8 cellular contexts compared by ENCODE assay signal in the genomic region with DNA sequence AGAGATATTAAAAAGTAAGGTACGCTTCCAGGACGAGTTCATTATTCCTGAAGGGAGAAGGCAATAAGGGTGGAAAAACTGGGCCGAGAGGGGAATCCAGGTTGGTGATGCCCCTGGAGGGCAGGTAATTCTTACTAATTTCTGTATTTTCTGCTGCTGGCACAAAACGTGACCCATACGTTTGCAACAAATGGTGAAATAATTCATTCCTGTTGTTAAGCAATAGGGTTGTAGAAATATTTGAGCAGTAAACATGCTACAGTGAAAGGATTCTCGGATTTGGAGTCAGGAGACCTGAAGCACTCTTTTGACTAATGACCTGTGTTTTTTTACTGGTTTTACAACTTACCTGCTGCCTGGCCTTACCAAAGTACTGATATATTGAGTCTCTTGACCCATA. TPM values are rescaled to one million over a fixed set of nuclear protein-coding genes. Genes with fewer than 3 reads are reported as not detected.
DNase-seq lines count a peak whose midpoint lies in the region; ATAC-seq and TF ChIP-seq lines count a peak whose summit lies in the region.

No MANE protein-coding gene starts in this region.

- ATAC-seq in foreskin keratinocyte (no peak), gastrocnemius medialis (no peak)

- no peaks in the 10 kb centered on the region for H3K9me3 ChIP-seq in gastrocnemius medialis

- no peak for TF ChIP-seq POLR2A in gastrocnemius medialis (IDR thresholded peaks at IDR 0.05)

- TF ChIP-seq CTCF in GM12875 (IDR thresholded peaks at IDR 0.05; ENCODE audit: borderline replicate concordance, insufficient read depth, low read depth, low read length) (no peak), WI38 (IDR thresholded peaks at IDR 0.05; ENCODE audit: low read depth, low read length) (no peak), foreskin keratinocyte (conservative IDR thresholded peaks at IDR 0.05) (no peak), gastrocnemius medialis (IDR thresholded peaks at IDR 0.05 in 4 of 5, conservative IDR thresholded peaks at IDR 0.05 in 1 of 5) (no peak)

- in situ Hi-C loops in gastrocnemius medialis (cut with MboI; ENCODE audit: low sequenced_read_pairs in 4 of 4), result loop anchor here in 2 of 4 donors (5.0 to 10.0 kb wide), 2 partner anchors 36 to 288 kb away; a partner anchor contains a TSS

- H3K27me3 ChIP-seq in foreskin keratinocyte (no peaks in the 10 kb centered on the region), gastrocnemius medialis (no peaks in the 10 kb centered on the region)

- H3K4me1 ChIP-seq in foreskin keratinocyte (peaks cover 6% of the 10 kb centered on the region), gastrocnemius medialis (peaks cover 18 to 23% of the 10 kb centered on the region in 2 donors)

- H3K27ac ChIP-seq in foreskin keratinocyte (peak overlapping the region; percentile 73), gastrocnemius medialis (peak overlapping the region; percentile 84 to 95 (median 90))

- DNase-seq in foreskin keratinocyte (no peak), gastrocnemius medialis (no peak), Kasumi-1 (lab: John Stamatoyannopoulos, UW) (no peak), midbrain (lab: John Stamatoyannopoulos, UW) (no peak)
- no peak for DNase-seq in stimulated activated CD4-positive, alpha-beta T cell treated with anti-CD3 and anti-CD28 coated beads, Interleukin-4, amount 100 ng/mL, for 24 hours
- DNase-seq in effector CD8-positive, alpha-beta T cell (lab: John Stamatoyannopoulos, UW), result no peak

- intact Hi-C loops in gastrocnemius medialis (cut with DNase I; ENCODE audit: low total_unique reads), result loop anchor here (1.0 to 5.0 kb wide), 4 partner anchors 36 to 292 kb away; a partner anchor contains a TSS

- H3K36me3 ChIP-seq in gastrocnemius medialis, result peaks cover 0 to 40% of the 10 kb centered on the region in 2 donors

- peak overlapping the region; percentile 82 for H3K4me3 ChIP-seq in GM12875 (ENCODE audit: low read depth, low read length)
- H3K4me3 ChIP-seq in WI38 (ENCODE audit: low read depth, low read length), result peak overlapping the region; percentile 93
- H3K4me3 ChIP-seq in gastrocnemius medialis, result peak overlapping the region; percentile 72 to 87 (median 84)

RNA-seq across cellular contexts. Expression of a gene that starts 0.7 kb away (rescaled TPM):
- 6.0 and 6.3 TPM in 2 replicates for total RNA-seq in foreskin keratinocyte
- 3.2 and 3.4 TPM in 2 replicates for polyA plus RNA-seq in foreskin keratinocyte
- 1 to 10 TPM; 2.1 to 3.7 (median 3.4) TPM for total RNA-seq in gastrocnemius medialis

RNA-seq across cellular contexts. Expression of a gene that starts 35.9 kb away (rescaled TPM):
- total RNA-seq in foreskin keratinocyte, result 22.5 and 25.5 TPM in 2 replicates
- 6.7 and 8.2 TPM in 2 replicates for polyA plus RNA-seq in foreskin keratinocyte
- 100 to 1,000 TPM in 1 of 4 donors, 10 to 100 TPM in 3; 25.3 to 103 (median 47.5) TPM for total RNA-seq in gastrocnemius medialis
